In genomic region chrX:119726900-119727555, GRCh38 we compare ENCODE assay signal across 1 cellular context.
TF ChIP-seq lines count a peak whose summit lies in the region.

No MANE protein-coding gene starts in this region.

TF ChIP-seq in HepG2, 621 proteins besides CTCF, POLR2A, EP300 and RAD21 (continued from another document):
- TF ChIP-seq PAF1 (CRISPR knock-in tag; IDR thresholded peaks at IDR 0.05) (no peak), ZNF501 (CRISPR knock-in tag; IDR thresholded peaks at IDR 0.05) (no peak), CENPT (CRISPR knock-in tag; IDR thresholded peaks at IDR 0.05; ENCODE audit: low read depth) (no peak), BCL3 (CRISPR knock-in tag; IDR thresholded peaks at IDR 0.05) (no peak), MAFK (conservative IDR thresholded peaks at IDR 0.05 in 1 of 2, IDR thresholded peaks at IDR 0.05 in 1 of 2; ENCODE audit: low read length in 2 of 2) (no peak), ARID2 (CRISPR knock-in tag; IDR thresholded peaks at IDR 0.05; ENCODE audit: borderline replicate concordance) (no peak), ZNF75D (CRISPR knock-in tag; IDR thresholded peaks at IDR 0.05; ENCODE audit: borderline replicate concordance) (no peak), ZNF446 (CRISPR knock-in tag; IDR thresholded peaks at IDR 0.05) (no peak), NR3C1 (CRISPR knock-in tag; IDR thresholded peaks at IDR 0.05) (no peak), ZNF720 (CRISPR knock-in tag; IDR thresholded peaks at IDR 0.05) (no peak), PTBP1 (IDR thresholded peaks at IDR 0.05; ENCODE audit: low read depth, low read length, poor library complexity, severe bottlenecking) (no peak), ZNF441 (CRISPR knock-in tag; IDR thresholded peaks at IDR 0.05; ENCODE audit: borderline replicate concordance) (no peak), MXD3 (CRISPR knock-in tag; IDR thresholded peaks at IDR 0.05) (no peak)
- TF ChIP-seq, protein P1, sequence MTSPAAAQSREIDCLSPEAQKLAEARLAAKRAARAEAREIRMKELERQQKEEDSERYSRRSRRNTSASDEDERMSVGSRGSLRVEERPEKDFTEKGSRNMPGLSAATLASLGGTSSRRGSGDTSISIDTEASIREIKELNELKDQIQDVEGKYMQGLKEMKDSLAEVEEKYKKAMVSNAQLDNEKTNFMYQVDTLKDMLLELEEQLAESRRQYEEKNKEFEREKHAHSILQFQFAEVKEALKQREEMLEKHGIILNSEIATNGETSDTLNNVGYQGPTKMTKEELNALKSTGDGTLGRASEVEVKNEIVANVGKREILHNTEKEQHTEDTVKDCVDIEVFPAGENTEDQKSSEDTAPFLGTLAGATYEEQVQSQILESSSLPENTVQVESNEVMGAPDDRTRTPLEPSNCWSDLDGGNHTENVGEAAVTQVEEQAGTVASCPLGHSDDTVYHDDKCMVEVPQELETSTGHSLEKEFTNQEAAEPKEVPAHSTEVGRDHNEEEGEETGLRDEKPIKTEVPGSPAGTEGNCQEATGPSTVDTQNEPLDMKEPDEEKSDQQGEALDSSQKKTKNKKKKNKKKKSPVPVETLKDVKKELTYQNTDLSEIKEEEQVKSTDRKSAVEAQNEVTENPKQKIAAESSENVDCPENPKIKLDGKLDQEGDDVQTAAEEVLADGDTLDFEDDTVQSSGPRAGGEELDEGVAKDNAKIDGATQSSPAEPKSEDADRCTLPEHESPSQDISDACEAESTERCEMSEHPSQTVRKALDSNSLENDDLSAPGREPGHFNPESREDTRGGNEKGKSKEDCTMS (CRISPR knock-in tag; conservative IDR thresholded peaks at IDR 0.05), result no peak
